14 cellular contexts compared by ENCODE assay signal in the genomic region with DNA sequence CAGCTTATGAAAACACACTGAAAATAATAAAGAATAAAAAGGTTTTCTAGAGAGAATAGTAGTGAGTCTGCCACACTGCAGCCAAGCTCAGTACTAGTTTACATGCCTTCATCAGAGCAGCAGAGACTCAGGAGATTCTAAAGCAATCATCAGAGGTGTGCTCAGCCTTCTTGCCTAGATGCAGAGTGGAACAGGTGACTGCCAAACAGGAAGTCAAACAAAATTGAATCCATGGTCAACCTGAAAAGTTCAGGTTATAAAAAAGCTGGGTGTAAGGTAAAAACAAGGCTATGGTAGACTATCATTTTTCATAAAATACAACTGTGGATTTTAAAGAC.
A peak's percentile ranks its signal among the peaks of the same experiment; 100 is the strongest.
DNase-seq lines count a peak whose midpoint lies in the region; ATAC-seq and TF ChIP-seq lines count a peak whose summit lies in the region.
"Had no signal": no experiment of that assay in that cellular context is flagged by ENCODE, and none has a peak within 500 bp of the region (broad histone marks: within the 10 kb centered on the region; RNA-seq: fewer than 3 reads in every experiment).

No MANE protein-coding gene starts in this region.

- H3K27ac ChIP-seq in right atrium auricular region = no peak overlapping the region

- peaks cover 30% of the 10 kb centered on the region for H3K4me1 Mint-ChIP-seq in Calu3 (ENCODE audit: low read depth, unreplicated experiment)
- peaks cover 29% of the 10 kb centered on the region for H3K4me1 Mint-ChIP-seq in activated naive CD8-positive, alpha-beta T cell treated with anti-CD3 and anti-CD28 coated beads for 36 hours
- peaks cover 25% of the 10 kb centered on the region for H3K4me1 Mint-ChIP-seq in nephron

- BruUV-seq in Calu3 (replicated peaks; lab: Mats Ljungman, UMichigan) = no TSS peak

- H3K36me3 Mint-ChIP-seq in Calu3 (ENCODE audit: insufficient read depth, unreplicated experiment) = peaks cover 12% of the 10 kb centered on the region
- H3K36me3 Mint-ChIP-seq in activated naive CD8-positive, alpha-beta T cell treated with anti-CD3 and anti-CD28 coated beads for 36 hours = peaks cover 16% of the 10 kb centered on the region
- H3K36me3 Mint-ChIP-seq in nephron (ENCODE audit: low read depth) = peaks cover 12% of the 10 kb centered on the region
- H3K36me3 Mint-ChIP-seq: CD14-positive monocyte had no signal

- H3K36me3 ChIP-seq in right atrium auricular region = no peaks in the 10 kb centered on the region

- ATAC-seq in HG03196 (IDR thresholded peaks at IDR 0.05; ENCODE audit: unreplicated experiment) = no peak
- ATAC-seq: HepG2; naive thymus-derived CD4-positive, alpha-beta T cell had no signal

- DNase-seq in Calu3 = peak; percentile 34
- DNase-seq in NCI-H226 = peak; percentile 45
- DNase-seq in activated naive CD8-positive, alpha-beta T cell treated with anti-CD3 and anti-CD28 coated beads for 36 hours = no peak
- no peak for DNase-seq in occipital lobe (lab: John Stamatoyannopoulos, UW)
- no peak for DNase-seq in NCI-H1417 (lab: John Stamatoyannopoulos, UW)
- DNase-seq in right atrium auricular region (ENCODE audit: low spot score) = no peak
- DNase-seq: activated T-cell treated with anti-CD3 and anti-CD28 coated beads, Interleukin-2, amount 50 U/mL, for 4 hours; central memory CD4-positive, alpha-beta T cell; NCI-H1694 treated with DMSO at 0.1 percent for 48 hours had no signal

- H3K27me3 Mint-ChIP-seq in Calu3 (ENCODE audit: unreplicated experiment) = no peaks in the 10 kb centered on the region
- no peaks in the 10 kb centered on the region for H3K27me3 Mint-ChIP-seq in activated naive CD8-positive, alpha-beta T cell treated with anti-CD3 and anti-CD28 coated beads for 36 hours
- no peaks in the 10 kb centered on the region for H3K27me3 Mint-ChIP-seq in nephron (ENCODE audit: low read depth)
- H3K27me3 Mint-ChIP-seq: naive thymus-derived CD4-positive, alpha-beta T cell had no signal

- H3K4me3 Mint-ChIP-seq in Calu3 (ENCODE audit: low read depth, unreplicated experiment) (no peak overlapping the region), nephron (no peak overlapping the region)
- H3K4me3 Mint-ChIP-seq in activated naive CD8-positive, alpha-beta T cell treated with anti-CD3 and anti-CD28 coated beads for 36 hours = no peak overlapping the region
- H3K4me3 Mint-ChIP-seq: activated T-cell treated with anti-CD3 and anti-CD28 coated beads, Interleukin-2, amount 50 U/mL, for 4 hours; CD14-positive monocyte had no signal

- H3K4me3 ChIP-seq in right atrium auricular region = no peak overlapping the region

- TF ChIP-seq CTCF in Calu3 (IDR thresholded peaks at IDR 0.05; ENCODE audit: unreplicated experiment) (no peak), nephron (IDR thresholded peaks at IDR 0.05; ENCODE audit: unreplicated experiment in 3 of 3) (no peak), right atrium auricular region (IDR thresholded peaks at IDR 0.05) (no peak)

- CTCF ChIA-PET in Calu3 (lab: Charles Lee) = interaction anchor here (1.5 kb wide), 1 partner anchor 144 kb away, joined by 3 read pairs; no protein-coding TSS in a partner anchor

- H3K27ac Mint-ChIP-seq in Calu3 (ENCODE audit: unreplicated experiment) = peak overlapping the region; percentile 32
- peak overlapping the region; percentile 41 for H3K27ac Mint-ChIP-seq in activated naive CD8-positive, alpha-beta T cell treated with anti-CD3 and anti-CD28 coated beads for 36 hours
- H3K27ac Mint-ChIP-seq in nephron = peak overlapping the region in 2 of 3 experiments; percentile 3 to 85
- H3K27ac Mint-ChIP-seq: CD14-positive monocyte had no signal

- H3K9me3 ChIP-seq in right atrium auricular region = peaks cover 0 to 11% of the 10 kb centered on the region in 2 donors

- intact Hi-C loops in Calu3 (cut with micrococcal nuclease; ENCODE audit: unreplicated experiment) = loop anchor here (2.0 to 5.0 kb wide), 3 partner anchors 104 to 253 kb away; no protein-coding TSS in a partner anchor

- H3K4me1 ChIP-seq in right atrium auricular region = no peaks in the 10 kb centered on the region

- H3K9me3 Mint-ChIP-seq in Calu3 (ENCODE audit: low read depth, unreplicated experiment) (peaks cover 17% of the 10 kb centered on the region), nephron (peaks cover 12% of the 10 kb centered on the region)
- H3K9me3 Mint-ChIP-seq in activated naive CD8-positive, alpha-beta T cell treated with anti-CD3 and anti-CD28 coated beads for 36 hours = peaks cover 21% of the 10 kb centered on the region

- no peaks in the 10 kb centered on the region for H3K27me3 ChIP-seq in right atrium auricular region

Comparison
In these comparisons a context has a peak if more than half of its experiments do, and no peak if none do; other contexts are left out.
1. DNase-seq: peak in Calu3 (single experiment) and NCI-H226 (single experiment); none in activated naive CD8-positive, alpha-beta T cell treated with anti-CD3 and anti-CD28 coated beads for 36 hours (single experiment), occipital lobe (single experiment), NCI-H1417 (0 of 3) and right atrium auricular region (single experiment).
2. Peak in every context shown above with its lines, with median percentiles within 50 percentile points of each other: H3K27ac Mint-ChIP-seq.